16 cellular contexts compared by ENCODE assay signal in the genomic region with DNA sequence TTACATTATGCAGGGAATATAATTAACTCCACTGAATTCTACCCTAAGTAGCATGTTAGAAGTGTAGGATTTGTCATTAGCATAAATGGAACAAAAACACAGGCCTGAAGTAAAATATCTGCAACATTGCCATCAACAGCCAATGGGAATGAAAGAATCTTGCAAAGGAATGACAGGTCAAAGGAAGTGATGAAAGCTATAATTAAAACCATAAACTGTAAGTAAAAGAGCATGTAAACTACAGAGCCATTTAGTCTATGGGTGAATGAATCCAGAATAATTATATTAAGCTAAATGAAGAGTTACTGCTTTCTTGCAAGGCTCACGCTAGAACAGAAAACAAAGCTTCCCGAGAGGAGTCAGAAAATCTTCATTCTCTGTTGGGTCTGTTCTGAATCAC.
"Had no signal": no experiment of that assay in that cellular context is flagged by ENCODE, and none has a peak within 500 bp of the region (broad histone marks: within the 10 kb centered on the region; RNA-seq: fewer than 3 reads in every experiment).

No MANE protein-coding gene starts in this region.

- H3K9me3 Mint-ChIP-seq: naive thymus-derived CD4-positive, alpha-beta T cell; stimulated activated memory B cell treated with anti-CD40 and anti-IgM and Interleukin-4, amounts not matched to agents 10 μg/mL and 1 μg/mL and 100 μg/mL, for 72 hours; stimulated activated naive CD8-positive, alpha-beta T cell treated with anti-CD3 and anti-CD28 coated beads, Interleukin-15, Interleukin-2, amounts not matched to agents 100 ng/mL and 50 ng/mL, for 24 hours had no signal

- H3K4me1 Mint-ChIP-seq: naive thymus-derived CD4-positive, alpha-beta T cell; stimulated activated memory B cell treated with anti-CD40 and anti-IgM and Interleukin-4, amounts not matched to agents 10 μg/mL and 1 μg/mL and 100 μg/mL, for 72 hours had no signal

- DNase-seq: cortex of kidney; dorsolateral prefrontal cortex; effector CD8-positive, alpha-beta T cell; foreskin melanocyte; head of caudate nucleus; mesendoderm; naive thymus-derived CD4-positive, alpha-beta T cell; nucleus accumbens; ovary; right cardiac atrium; stimulated activated CD4-positive, alpha-beta T cell treated with anti-CD3 and anti-CD28 coated beads, Interleukin-4, amount 100 ng/mL, for 1 hour; tibial artery; upper lobe of left lung; uterus had no signal

- H3K27ac Mint-ChIP-seq: naive thymus-derived CD4-positive, alpha-beta T cell; stimulated activated memory B cell treated with anti-CD40 and anti-IgM and Interleukin-4, amounts not matched to agents 10 μg/mL and 1 μg/mL and 100 μg/mL, for 72 hours; stimulated activated naive CD8-positive, alpha-beta T cell treated with anti-CD3 and anti-CD28 coated beads, Interleukin-15, Interleukin-2, amounts not matched to agents 100 ng/mL and 50 ng/mL, for 24 hours had no signal

- H3K27me3 Mint-ChIP-seq: naive thymus-derived CD4-positive, alpha-beta T cell; stimulated activated memory B cell treated with anti-CD40 and anti-IgM and Interleukin-4, amounts not matched to agents 10 μg/mL and 1 μg/mL and 100 μg/mL, for 72 hours; stimulated activated naive CD8-positive, alpha-beta T cell treated with anti-CD3 and anti-CD28 coated beads, Interleukin-15, Interleukin-2, amounts not matched to agents 100 ng/mL and 50 ng/mL, for 24 hours had no signal

- H3K4me3 Mint-ChIP-seq: naive thymus-derived CD4-positive, alpha-beta T cell; stimulated activated memory B cell treated with anti-CD40 and anti-IgM and Interleukin-4, amounts not matched to agents 10 μg/mL and 1 μg/mL and 100 μg/mL, for 72 hours; stimulated activated naive CD8-positive, alpha-beta T cell treated with anti-CD3 and anti-CD28 coated beads, Interleukin-15, Interleukin-2, amounts not matched to agents 100 ng/mL and 50 ng/mL, for 24 hours had no signal

- ATAC-seq: naive thymus-derived CD4-positive, alpha-beta T cell; right cardiac atrium; stimulated activated memory B cell treated with anti-CD40 and anti-IgM and Interleukin-4, amounts not matched to agents 10 μg/mL and 1 μg/mL and 100 μg/mL, for 72 hours had no signal

- H3K36me3 Mint-ChIP-seq: naive thymus-derived CD4-positive, alpha-beta T cell; stimulated activated memory B cell treated with anti-CD40 and anti-IgM and Interleukin-4, amounts not matched to agents 10 μg/mL and 1 μg/mL and 100 μg/mL, for 72 hours had no signal
